Comparison of ENCODE assay signal across 8 cellular contexts in the genomic region with DNA sequence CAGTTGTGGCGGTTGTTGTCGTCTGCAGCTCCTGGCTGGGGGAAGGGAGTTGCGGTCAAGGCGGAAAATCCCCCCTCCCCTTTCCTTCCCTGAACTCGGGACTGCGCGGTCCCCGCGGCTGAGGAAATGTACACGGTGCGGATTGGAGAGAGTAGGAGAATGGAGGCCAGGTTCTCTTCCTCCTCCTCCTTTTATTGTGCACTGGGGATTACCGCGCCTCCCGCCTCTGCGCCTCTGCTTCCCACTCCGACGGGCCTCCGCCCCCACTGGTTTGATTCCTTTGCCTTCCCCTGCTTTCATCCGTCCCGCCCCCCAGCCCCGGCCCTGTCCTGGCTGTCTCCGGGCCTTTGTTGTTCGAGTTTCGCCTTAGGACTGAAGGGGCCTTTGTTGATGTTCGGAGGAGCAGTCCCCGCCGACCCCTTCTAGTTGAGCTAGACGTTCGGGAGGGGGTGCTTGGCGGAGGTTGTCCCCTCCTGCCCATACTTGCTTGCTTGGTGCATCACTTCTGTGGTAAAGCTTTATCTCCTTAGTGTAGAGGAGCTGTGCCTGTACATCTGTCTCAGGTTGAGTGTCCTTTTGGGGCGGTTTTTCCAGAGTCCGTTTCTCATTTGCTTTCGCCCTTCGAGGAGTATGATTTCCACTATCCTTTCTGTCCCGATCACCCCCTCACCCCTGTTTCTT. TPM values are rescaled to one million over a fixed set of nuclear protein-coding genes. Genes with fewer than 3 reads are reported as not detected.
DNase-seq lines count a peak whose midpoint lies in the region; ATAC-seq and TF ChIP-seq lines count a peak whose summit lies in the region.

No MANE protein-coding gene starts in this region.

- peaks cover 30% of the 10 kb centered on the region for H4K20me1 ChIP-seq in Karpas-422 (ENCODE audit: insufficient read depth, low read depth, low read length)

- H3K27ac Mint-ChIP-seq in chondrocyte (ENCODE audit: unreplicated experiment): peak overlapping the region; percentile 95

- H3K4me2 ChIP-seq in Karpas-422 (ENCODE audit: low read depth, low read length, poor library complexity, severe bottlenecking): peak overlapping the region; percentile 96

- H3K9me3 Mint-ChIP-seq in chondrocyte (ENCODE audit: low read depth): no peaks in the 10 kb centered on the region

- H3K9me3 ChIP-seq in Karpas-422 (ENCODE audit: low read length): no peaks in the 10 kb centered on the region

- H2AFZ ChIP-seq in Karpas-422 (ENCODE audit: low read length): no peak overlapping the region; the same call in 1 of the 2 replicates

- H3K9ac ChIP-seq in Karpas-422 (ENCODE audit: low read length): peak overlapping the region; percentile 88

- peak overlapping the region; percentile 95 for H3K4me3 ChIP-seq in Karpas-422 (ENCODE audit: low read length)

- H3K27me3 ChIP-seq in Karpas-422 (ENCODE audit: low read length): no peaks in the 10 kb centered on the region
- H3K27me3 ChIP-seq in layer of hippocampus (ENCODE audit: control insufficient read depth, insufficient read depth, low read length): no peaks in the 10 kb centered on the region

- no peaks in the 10 kb centered on the region for H3K27me3 Mint-ChIP-seq in chondrocyte (ENCODE audit: low read depth)

- H3K4me3 Mint-ChIP-seq in chondrocyte (ENCODE audit: unreplicated experiment): peak overlapping the region; percentile 81

- ATAC-seq in GM19324 (IDR thresholded peaks at IDR 0.05; ENCODE audit: low FRiP score, unreplicated experiment): peak; percentile 1

- peaks cover 49% of the 10 kb centered on the region for H3K4me1 ChIP-seq in Karpas-422 (ENCODE audit: low read length)

- H3K36me3 ChIP-seq in Karpas-422 (ENCODE audit: insufficient read depth, low read length): peaks cover 11% of the 10 kb centered on the region; the same call in 1 of the 2 replicates

- TF ChIP-seq CTCF in VCaP (conservative IDR thresholded peaks at IDR 0.05) (no peak), chondrocyte (IDR thresholded peaks at IDR 0.05) (no peak)

- peak overlapping the region; percentile 38 for H3K27ac ChIP-seq in Karpas-422 (ENCODE audit: low read length)
- H3K27ac ChIP-seq in VCaP: peak overlapping the region; percentile 94
- peak overlapping the region; percentile 99 for H3K27ac ChIP-seq in layer of hippocampus (ENCODE audit: low read depth, low read length)

- DNase-seq in C1 segment of cervical spinal cord (lab: John Stamatoyannopoulos, UW) (peak in 12 of 14 donors; percentile 18 to 78 (median 70)), Karpas-422 (peak; percentile 58), chondrocyte (ENCODE audit: low spot score) (no peak), GOT3 (lab: John Stamatoyannopoulos, UW) (no peak)
- peak; percentile 50 for DNase-seq in stimulated activated CD4-positive, alpha-beta T cell treated with anti-CD3 and anti-CD28 coated beads, Interleukin-1b, Interleukin-23, amount 100 ng/mL, for 48 hours

- peaks cover 56% of the 10 kb centered on the region for H3K4me1 Mint-ChIP-seq in chondrocyte (ENCODE audit: low read depth)

- peaks cover 1% of the 10 kb centered on the region for H3K36me3 Mint-ChIP-seq in chondrocyte (ENCODE audit: low read depth)

- H3K79me2 ChIP-seq in Karpas-422 (ENCODE audit: low read length): peaks cover 56% of the 10 kb centered on the region

- H3K9me2 ChIP-seq in Karpas-422 (replicated peaks; ENCODE audit: insufficient read depth, low read length): no peaks in the 10 kb centered on the region

RNA-seq across cellular contexts. Expression of gene ZNF292, which starts 0.7 kb away (rescaled TPM):
- total RNA-seq in Karpas-422 (2014; rRNA removed; shearing (Covaris generic); ENCODE audit: low replicate concordance): 61.8 and 62.8 TPM in 2 replicates
- total RNA-seq in chondrocyte: 34.6 to 39.6 TPM (median 39.0 TPM) in 3 replicates

Comparison
In these comparisons a context has a peak if more than half of its experiments do, and no peak if none do; other contexts are left out.
1. DNase-seq: peak in C1 segment of cervical spinal cord (12 of 14), Karpas-422 (single experiment) and stimulated activated CD4-positive, alpha-beta T cell treated with anti-CD3 and anti-CD28 coated beads, Interleukin-1b, Interleukin-23, amount 100 ng/mL, for 48 hours (single experiment); none in chondrocyte (single experiment) and GOT3 (single experiment).
2. H3K27ac ChIP-seq: peak in every context shown above with its lines; median percentile 99 in layer of hippocampus; 94 in VCaP; 38 in Karpas-422.